ENCODE assay signal across 17 cellular contexts in genomic region chr1:110308247-110308646, GRCh38. TPM values are rescaled to one million over a fixed set of nuclear protein-coding genes. Genes with fewer than 3 reads are reported as not detected.
DNase-seq lines count a peak whose midpoint lies in the region; FAIRE-seq and TF ChIP-seq lines count a peak whose summit lies in the region.
"Had no signal": no experiment of that assay in that cellular context is flagged by ENCODE, and none has a peak within 500 bp of the region (broad histone marks: within the 10 kb centered on the region; RNA-seq: fewer than 3 reads in every experiment).

No MANE protein-coding gene starts in this region.

- intact Hi-C loops in breast epithelium (cut with DNase I; ENCODE audit: low total_unique reads): no loop called here
- intact Hi-C loops in MCF 10A (cut with micrococcal nuclease): loop anchor here (5.0 kb wide), 1 partner anchor 36 kb away; no protein-coding TSS in a partner anchor

- no peak for TF ChIP-seq CTCF in breast epithelium (IDR thresholded peaks at IDR 0.05)
- TF ChIP-seq CTCF in MCF 10A (IDR thresholded peaks at IDR 0.05; ENCODE audit: unreplicated experiment): no peak
- TF ChIP-seq CTCF in astrocyte of the spinal cord (IDR thresholded peaks at IDR 0.05; ENCODE audit: low read depth, low read length): no peak

- POLR2A ChIA-PET in MCF 10A (lab: Yijun Ruan, JAX): interaction anchor here (0.7 to 1.0 kb wide), 2 partner anchors 96 to 651 kb away, joined by 3 read pairs; no protein-coding TSS in a partner anchor

- BruUV-seq in MCF 10A (replicated peaks; lab: Mats Ljungman, UMichigan): no TSS peak

- CTCF ChIA-PET in MCF 10A (lab: Yijun Ruan, JAX): interaction anchor here (0.6 to 28.9 kb wide), 7 partner anchors 14 to 1627 kb away, joined by 3 to 1128 read pairs (median 3); partner anchors contain the start of gene KCNC4

- no peaks in the 10 kb centered on the region for H3K9me3 Mint-ChIP-seq in MCF 10A (ENCODE audit: unreplicated experiment)
- no peaks in the 10 kb centered on the region for H3K9me3 Mint-ChIP-seq in T-helper 2 cell treated with Interferon-gamma antibody and Interleukin-4, amounts not matched to agents 5 μg/mL and 100 μg/mL, for 36 hours
- H3K9me3 Mint-ChIP-seq: activated CD4-positive, alpha-beta T cell treated with anti-CD3 and anti-CD28 coated beads, Interleukin-2, amount 10 ng/mL, durations not matched to agents 7 days and 5 days; activated T-cell treated with anti-CD3 and anti-CD28 coated beads, Interleukin-2, amount 50 U/mL, for 72 hours; naive thymus-derived CD8-positive, alpha-beta T cell; stimulated activated naive CD8-positive, alpha-beta T cell treated with anti-CD3 and anti-CD28 coated beads, Interleukin-15, Interleukin-2, amounts not matched to agents 100 ng/mL and 50 ng/mL, for 24 hours had no signal

- no peaks in the 10 kb centered on the region for H3K27me3 ChIP-seq in breast epithelium

- peaks cover under 1% of the 10 kb centered on the region for H3K27me3 Mint-ChIP-seq in MCF 10A (ENCODE audit: insufficient read depth, unreplicated experiment)
- peaks cover 2% of the 10 kb centered on the region for H3K27me3 Mint-ChIP-seq in T-helper 2 cell treated with Interferon-gamma antibody and Interleukin-4, amounts not matched to agents 5 μg/mL and 100 μg/mL, for 36 hours (ENCODE audit: low read depth)
- H3K27me3 Mint-ChIP-seq: activated CD4-positive, alpha-beta T cell treated with anti-CD3 and anti-CD28 coated beads, Interleukin-2, amount 10 ng/mL, durations not matched to agents 7 days and 5 days; stimulated activated naive CD8-positive, alpha-beta T cell treated with anti-CD3 and anti-CD28 coated beads, Interleukin-15, Interleukin-2, amounts not matched to agents 100 ng/mL and 50 ng/mL, for 24 hours had no signal

- peaks cover 6% of the 10 kb centered on the region for H3K4me1 Mint-ChIP-seq in MCF 10A (ENCODE audit: insufficient read depth, unreplicated experiment)
- no peaks in the 10 kb centered on the region for H3K4me1 Mint-ChIP-seq in T-helper 2 cell treated with Interferon-gamma antibody and Interleukin-4, amounts not matched to agents 5 μg/mL and 100 μg/mL, for 36 hours (ENCODE audit: low read depth)
- H3K4me1 Mint-ChIP-seq: activated CD4-positive, alpha-beta T cell treated with anti-CD3 and anti-CD28 coated beads, Interleukin-2, amount 10 ng/mL, durations not matched to agents 7 days and 5 days had no signal

- no peak for FAIRE-seq in HTR-8/SVneo (lab: Jason Lieb, UNC)

- H3K27ac ChIP-seq in breast epithelium: peak overlapping the region; percentile 17 to 48

- no peak for DNase-seq in breast epithelium (ENCODE audit: low spot score in 2 of 2)
- DNase-seq in MCF 10A (ENCODE audit: unreplicated experiment): no peak
- peak; percentile 51 for DNase-seq in astrocyte of the spinal cord (ENCODE audit: low read depth, low spot score)
- DNase-seq in hepatic stellate cell (ENCODE audit: low spot score): peak; percentile 52
- no peak for DNase-seq in HTR-8/SVneo (ENCODE audit: insufficient read length, low spot score)
- no peak for DNase-seq in GM19238 (ENCODE audit: insufficient read length, low spot score)
- DNase-seq in T-helper 2 cell treated with Interferon-gamma antibody and Interleukin-4, amounts not matched to agents 5 μg/mL and 100 μg/mL, for 36 hours (ENCODE audit: low spot score): no peak
- DNase-seq in inferior parietal cortex (ENCODE audit: extremely low spot score): no peak
- DNase-seq: 8988T; activated CD4-positive, alpha-beta T cell treated with anti-CD3 and anti-CD28 coated beads, Interleukin-2, amount 10 ng/mL, durations not matched to agents 7 days and 5 days; activated T-cell treated with anti-CD3 and anti-CD28 coated beads, Interleukin-2, amount 50 U/mL, for 72 hours; Calu3; Karpas-422; left colon; naive thymus-derived CD8-positive, alpha-beta T cell; Right ventricle myocardium superior had no signal

- no peak for TF ChIP-seq POLR2A in breast epithelium (IDR thresholded peaks at IDR 0.05)

- no peaks in the 10 kb centered on the region for H3K36me3 Mint-ChIP-seq in MCF 10A (ENCODE audit: insufficient read depth, unreplicated experiment)
- no peaks in the 10 kb centered on the region for H3K36me3 Mint-ChIP-seq in T-helper 2 cell treated with Interferon-gamma antibody and Interleukin-4, amounts not matched to agents 5 μg/mL and 100 μg/mL, for 36 hours (ENCODE audit: low read depth)
- H3K36me3 Mint-ChIP-seq: naive thymus-derived CD8-positive, alpha-beta T cell had no signal

- H3K4me3 ChIP-seq in breast epithelium (no peak overlapping the region), astrocyte of the spinal cord (ENCODE audit: low read depth, low read length) (no peak overlapping the region)

- peaks cover 4% of the 10 kb centered on the region in 2 donors for H3K4me1 ChIP-seq in breast epithelium

- no peaks in the 10 kb centered on the region for H3K36me3 ChIP-seq in breast epithelium

- in situ Hi-C loops in astrocyte of the spinal cord (cut with HindIII; ENCODE audit: low sequenced_read_pairs): no loop called here

- H3K9me3 ChIP-seq in breast epithelium: no peaks in the 10 kb centered on the region

- H3K4me3 Mint-ChIP-seq in MCF 10A (ENCODE audit: unreplicated experiment): no peak overlapping the region
- no peak overlapping the region for H3K4me3 Mint-ChIP-seq in T-helper 2 cell treated with Interferon-gamma antibody and Interleukin-4, amounts not matched to agents 5 μg/mL and 100 μg/mL, for 36 hours
- H3K4me3 Mint-ChIP-seq: activated CD4-positive, alpha-beta T cell treated with anti-CD3 and anti-CD28 coated beads, Interleukin-2, amount 10 ng/mL, durations not matched to agents 7 days and 5 days; activated T-cell treated with anti-CD3 and anti-CD28 coated beads, Interleukin-2, amount 50 U/mL, for 72 hours; naive thymus-derived CD8-positive, alpha-beta T cell; stimulated activated naive CD8-positive, alpha-beta T cell treated with anti-CD3 and anti-CD28 coated beads, Interleukin-15, Interleukin-2, amounts not matched to agents 100 ng/mL and 50 ng/mL, for 24 hours had no signal

- H3K27ac Mint-ChIP-seq in MCF 10A (ENCODE audit: low read depth, unreplicated experiment): no peak overlapping the region
- H3K27ac Mint-ChIP-seq in T-helper 2 cell treated with Interferon-gamma antibody and Interleukin-4, amounts not matched to agents 5 μg/mL and 100 μg/mL, for 36 hours: no peak overlapping the region
- H3K27ac Mint-ChIP-seq: activated CD4-positive, alpha-beta T cell treated with anti-CD3 and anti-CD28 coated beads, Interleukin-2, amount 10 ng/mL, durations not matched to agents 7 days and 5 days; activated T-cell treated with anti-CD3 and anti-CD28 coated beads, Interleukin-2, amount 50 U/mL, for 72 hours; stimulated activated naive CD8-positive, alpha-beta T cell treated with anti-CD3 and anti-CD28 coated beads, Interleukin-15, Interleukin-2, amounts not matched to agents 100 ng/mL and 50 ng/mL, for 24 hours had no signal

RNA-seq across cellular contexts. Expression of gene RBM15, which starts 30.9 kb away (rescaled TPM):
- total RNA-seq in breast epithelium (10 to 100 TPM; 33.4 to 47.1 (median 35.4) TPM), MCF 10A (2022) (31.4 and 35.9 TPM in 2 replicates)

Comparison
In these comparisons a context has a peak if more than half of its experiments do, and no peak if none do; other contexts are left out.
1. DNase-seq: peak in astrocyte of the spinal cord (single experiment) and hepatic stellate cell (single experiment); none in breast epithelium (0 of 2), MCF 10A (single experiment), HTR-8/SVneo (single experiment), GM19238 (single experiment), T-helper 2 cell treated with Interferon-gamma antibody and Interleukin-4, amounts not matched to agents 5 μg/mL and 100 μg/mL, for 36 hours (single experiment) and inferior parietal cortex (single experiment).